ENCODE assay signal across 8 cellular contexts in the genomic region with DNA sequence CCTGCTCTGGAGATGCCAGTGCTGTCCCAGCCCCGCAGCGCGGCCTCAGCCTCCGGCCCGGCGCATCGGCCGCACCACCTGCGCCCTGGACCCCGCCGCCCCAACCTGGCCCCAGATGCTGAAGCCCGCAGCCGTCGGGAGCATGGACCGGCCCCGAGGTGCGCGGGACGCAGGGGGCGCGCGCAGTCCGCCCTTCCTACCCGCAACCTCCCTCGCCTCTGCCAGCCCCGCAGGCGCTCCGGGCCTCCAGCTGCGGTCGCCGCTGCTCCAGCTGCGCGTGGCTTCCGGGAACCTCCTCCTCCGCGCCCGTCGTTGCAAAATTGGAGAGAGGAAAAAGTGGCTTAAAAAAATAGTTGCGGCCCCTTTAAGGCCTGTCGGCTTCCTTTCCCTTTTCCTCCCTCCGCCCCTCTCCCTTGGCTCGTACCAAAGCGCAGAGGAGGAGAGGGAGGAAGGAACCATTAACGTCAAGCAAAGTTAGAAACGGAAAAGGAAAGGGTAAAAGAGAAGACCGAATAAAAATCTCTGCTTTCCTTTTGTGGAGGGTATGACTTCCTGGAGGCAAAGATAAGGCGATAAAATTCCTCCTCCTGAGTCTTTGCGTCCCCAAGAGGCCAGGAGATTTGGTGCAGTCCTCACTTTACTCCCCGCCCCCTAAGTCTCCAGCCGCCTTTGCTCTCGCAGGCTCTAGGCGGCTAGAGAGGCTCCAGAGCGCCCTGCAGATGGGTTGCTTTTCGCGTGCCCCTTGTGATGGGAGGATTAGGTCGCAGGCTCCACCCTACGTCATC. TPM values are rescaled to one million over a fixed set of nuclear protein-coding genes. Genes with fewer than 3 reads are reported as not detected.
DNase-seq lines count a peak whose midpoint lies in the region; ATAC-seq and TF ChIP-seq lines count a peak whose summit lies in the region.

A gene with protein sequence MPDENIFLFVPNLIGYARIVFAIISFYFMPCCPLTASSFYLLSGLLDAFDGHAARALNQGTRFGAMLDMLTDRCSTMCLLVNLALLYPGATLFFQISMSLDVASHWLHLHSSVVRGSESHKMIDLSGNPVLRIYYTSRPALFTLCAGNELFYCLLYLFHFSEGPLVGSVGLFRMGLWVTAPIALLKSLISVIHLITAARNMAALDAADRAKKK (minus strand): TSS at position 343 of the 785 bp plus-strand sequence. CDS start 369 bp downstream, outside the sequence.

- H3K36me3 ChIP-seq in lower lobe of right lung = peaks cover 34% of the 10 kb centered on the region

- TF ChIP-seq CTCF in lower lobe of right lung (IDR thresholded peaks at IDR 0.05) = peak; percentile 56

- H3K4me1 ChIP-seq in lower lobe of right lung = peaks cover 17% of the 10 kb centered on the region

- H3K4me3 ChIP-seq in lower lobe of right lung = peak within 1 kb of the TSS; percentile 91

- no peaks in the 10 kb centered on the region for H3K27me3 ChIP-seq in lower lobe of right lung (ENCODE audit: low read depth)

- intact Hi-C loops in lower lobe of right lung (cut with DNase I) = no loop called here

- peak; percentile 95 for DNase-seq in CMK (ENCODE audit: low read depth)
- DNase-seq in HS-5 (ENCODE audit: low read depth) = peak; percentile 99
- peak; percentile 64 for DNase-seq in NK-92 (lab: John Stamatoyannopoulos, UW; ENCODE audit: unreplicated experiment)
- peak; percentile 81 to 84 for DNase-seq in activated CD8-positive, alpha-beta memory T cell treated with anti-CD3 and anti-CD28 coated beads for 1 hour (ENCODE audit: extremely low read depth in 1 of 2, low read depth in 1 of 2)
- DNase-seq in effector CD4-positive, alpha-beta T cell = peak; percentile 91
- peak; percentile 96 for DNase-seq in lower lobe of right lung
- DNase-seq in stimulated activated CD4-positive, alpha-beta T cell treated with anti-CD3 and anti-CD28 coated beads, TNF-alpha, amount 100 ng/mL, for 24 hours (ENCODE audit: low read depth in 3 of 3) = peak; percentile 82 to 92 (median 84)

- H3K27ac ChIP-seq in lower lobe of right lung = peak within 1 kb of the TSS; percentile 97

- H3K9me3 ChIP-seq in lower lobe of right lung = no peaks in the 10 kb centered on the region

- ATAC-seq in GM19463 (IDR thresholded peaks at IDR 0.05; ENCODE audit: unreplicated experiment) (peak; percentile 98), lower lobe of right lung (peak; percentile 98 to 99)

RNA-seq across cellular contexts. Expression of the gene that starts here (rescaled TPM):
- total RNA-seq in lower lobe of right lung = 75.4 TPM

Comparison
In these comparisons a context has a peak if more than half of its experiments do, and no peak if none do; other contexts are left out.
1. Peak in every context shown above with its lines: DNase-seq, ATAC-seq, H3K4me3 ChIP-seq and H3K27ac ChIP-seq.